21 cellular contexts compared by ENCODE assay signal in the genomic region with DNA sequence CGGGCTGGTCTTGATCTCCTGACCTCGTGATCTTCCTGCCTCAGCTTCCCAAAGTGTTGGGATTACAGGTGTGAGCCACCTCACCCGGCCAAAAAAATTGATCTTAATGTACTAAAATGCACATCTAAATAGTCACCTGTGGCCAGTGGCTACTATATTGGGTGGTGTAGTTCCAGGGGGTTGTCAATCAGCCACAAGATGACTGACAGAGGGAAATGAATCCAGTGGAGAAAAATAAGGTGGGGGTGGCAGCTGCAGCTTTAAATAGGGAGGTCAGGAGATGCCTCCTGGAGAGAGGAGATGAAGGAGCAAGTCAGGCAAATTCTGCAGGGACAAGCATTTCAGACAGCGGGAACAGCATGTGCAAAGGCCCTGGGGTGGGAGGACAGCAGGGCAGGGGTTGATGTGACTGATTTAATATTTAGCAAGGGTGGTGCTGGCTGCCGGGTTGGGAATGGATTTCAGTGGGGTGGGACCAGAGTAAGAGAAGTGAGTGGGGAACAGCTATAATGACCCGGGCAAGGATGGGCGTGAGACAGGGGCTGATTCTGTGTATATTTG. TPM values are rescaled to one million over a fixed set of nuclear protein-coding genes. Genes with fewer than 3 reads are reported as not detected.
DNase-seq lines count a peak whose midpoint lies in the region; ATAC-seq, FAIRE-seq and TF ChIP-seq lines count a peak whose summit lies in the region.
"Had no signal": no experiment of that assay in that cellular context is flagged by ENCODE, and none has a peak within 500 bp of the region (broad histone marks: within the 10 kb centered on the region; RNA-seq: fewer than 3 reads in every experiment).

No MANE protein-coding gene starts in this region.

- no peaks in the 10 kb centered on the region for H3K79me2 ChIP-seq in K562 (ENCODE audit: control insufficient read depth, insufficient read depth, low read length)

- no peak for TF ChIP-seq EP300 in K562 (IDR thresholded peaks at IDR 0.05; ENCODE audit: low read length)

- no peak for TF ChIP-seq CTCF in Calu3 (IDR thresholded peaks at IDR 0.05; ENCODE audit: unreplicated experiment)
- TF ChIP-seq CTCF in HEK293 (tag by site-specific recombination; IDR thresholded peaks at IDR 0.05) = no peak
- no peak for TF ChIP-seq CTCF in K562 (IDR thresholded peaks at IDR 0.05 in 2 of 3, conservative IDR thresholded peaks at IDR 0.05 in 1 of 3; ENCODE audit: insufficient read depth in 2 of 3, low read depth in 1 of 3, low read length in 3 of 3)
- TF ChIP-seq CTCF in coronary artery (IDR thresholded peaks at IDR 0.05) = no peak

- H3K4me2 ChIP-seq in K562 (ENCODE audit: insufficient read depth, low read length) = no peak overlapping the region

- peaks cover 12% of the 10 kb centered on the region for H3K27me3 Mint-ChIP-seq in Calu3 (ENCODE audit: unreplicated experiment)
- peaks cover 12 to 15% of the 10 kb centered on the region in 2 donors for H3K27me3 Mint-ChIP-seq in stimulated activated naive B cell treated with anti-CD40 and anti-IgM and Interleukin-4, amounts not matched to agents 10 μg/mL and 1 μg/mL and 100 μg/mL, for 72 hours
- H3K27me3 Mint-ChIP-seq: CD4-positive, CD25-positive, alpha-beta regulatory T cell had no signal

- no peak for ATAC-seq in K562
- no peak for ATAC-seq in stimulated activated naive B cell treated with anti-CD40 and anti-IgM and Interleukin-4, amounts not matched to agents 10 μg/mL and 1 μg/mL and 100 μg/mL, for 72 hours (replicated peaks)
- ATAC-seq: HCT116 had no signal

- no peak for TF ChIP-seq POLR2A in K562 (conservative IDR thresholded peaks at IDR 0.05)

- H3K4me1 ChIP-seq in HEK293 (ENCODE audit: control insufficient read depth, insufficient read depth, low read length) (no peaks in the 10 kb centered on the region), K562 (replicated peaks in 1 of 2; ENCODE audit: control insufficient read depth in 2 of 2, insufficient read depth in 2 of 2, low read length in 2 of 2) (peaks cover 0 to 14% of the 10 kb centered on the region in 2 experiments; a peak in 2 of 5 replicates)
- H3K4me1 ChIP-seq: BE2C had no signal

- no peaks in the 10 kb centered on the region for H3K9me3 Mint-ChIP-seq in Calu3 (ENCODE audit: low read depth, unreplicated experiment)
- H3K9me3 Mint-ChIP-seq in stimulated activated naive B cell treated with anti-CD40 and anti-IgM and Interleukin-4, amounts not matched to agents 10 μg/mL and 1 μg/mL and 100 μg/mL, for 72 hours = peaks cover 0 to 4% of the 10 kb centered on the region in 2 donors

- intact Hi-C loops in Calu3 (cut with micrococcal nuclease; ENCODE audit: unreplicated experiment) = no loop called here
- intact Hi-C loops in K562 (cut with micrococcal nuclease) = no loop called here

- no peak for FAIRE-seq in K562 (lab: Jason Lieb, UNC)
- FAIRE-seq: A204.1, D721Med, G401.6, GM12892, GM18507 had no signal

- POLR2A ChIA-PET in HEK293 (lab: Yijun Ruan, JAX) (no interaction called here), K562 (lab: Yijun Ruan, JAX) (interaction anchor here (0.6 to 1.1 kb wide), 3 partner anchors 17 to 67 kb away, joined by 3 read pairs; no protein-coding TSS in a partner anchor)

- 57% methylated on average over 7 of the region's 7 CpGs for WGBS in K562 (ENCODE audit: insufficient coverage, low coverage, missing lambda C conversion rate)

- H3K27ac Mint-ChIP-seq in Calu3 (ENCODE audit: unreplicated experiment) = peak overlapping the region; percentile 15
- peak overlapping the region; percentile 20 for H3K27ac Mint-ChIP-seq in stimulated activated naive B cell treated with anti-CD40 and anti-IgM and Interleukin-4, amounts not matched to agents 10 μg/mL and 1 μg/mL and 100 μg/mL, for 72 hours
- H3K27ac Mint-ChIP-seq: CD8-positive, alpha-beta memory T cell had no signal

- no peak overlapping the region for H2AFZ ChIP-seq in K562 (ENCODE audit: low read depth, low read length)

- no peaks in the 10 kb centered on the region; a peak in 1 of 3 replicates for H3K36me3 ChIP-seq in HEK293 (ENCODE audit: control insufficient read depth in 2 of 2, insufficient read depth in 1 of 2, low read length in 2 of 2)
- H3K36me3 ChIP-seq in K562 (ENCODE audit: control insufficient read depth, insufficient read depth, low read length) = no peaks in the 10 kb centered on the region
- H3K36me3 ChIP-seq: BE2C had no signal

- no peak for TF ChIP-seq RAD21 in K562 (CRISPR knock-in tag; conservative IDR thresholded peaks at IDR 0.05 in 1 of 2, IDR thresholded peaks at IDR 0.05 in 1 of 2)

- DNase-seq in Calu3 (no peak), K562 (ENCODE audit: extremely low read depth in 1 of 4, low spot score in 3 of 4) (peak in 1 of 4 experiments; percentile 3), coronary artery (ENCODE audit: low spot score) (no peak)
- no peak for DNase-seq in stimulated activated naive B cell treated with anti-CD40 and anti-IgM and Interleukin-4, amounts not matched to agents 10 μg/mL and 1 μg/mL and 100 μg/mL, for 72 hours
- DNase-seq in stimulated activated CD4-positive, alpha-beta T cell treated with anti-CD3 and anti-CD28 coated beads, Interleukin-15, amount 100 ng/mL, for 24 hours = no peak
- DNase-seq: ACHN; BE2C; C1 segment of cervical spinal cord; CD4-positive, CD25-positive, alpha-beta regulatory T cell; CD8-positive, alpha-beta memory T cell; COR-L47; GOT3; H7; KBM-7 had no signal

- H3K9me1 ChIP-seq in K562 (ENCODE audit: control insufficient read depth, insufficient read depth, low read length) = no peaks in the 10 kb centered on the region

- H3K27ac ChIP-seq in HEK293 (ENCODE audit: extremely low read depth, low read depth, low read length) (no peak overlapping the region), K562 (ENCODE audit: extremely low read depth, low read depth, low read length) (no peak overlapping the region), coronary artery (no peak overlapping the region)

- H3K9ac ChIP-seq in K562 (ENCODE audit: insufficient read depth in 1 of 2, low read depth in 2 of 2, low read length in 2 of 2) = no peak overlapping the region

- no peaks in the 10 kb centered on the region for H4K20me1 ChIP-seq in K562 (replicated peaks; ENCODE audit: control insufficient read depth, insufficient read depth, low read length)

- BruUV-seq in Calu3 (replicated peaks; lab: Mats Ljungman, UMichigan) (no TSS peak), K562 (replicated peaks; lab: Mats Ljungman, UMichigan) (no TSS peak)

- peaks cover 0 to 4% of the 10 kb centered on the region in 2 experiments; a peak in 2 of 5 replicates for H3K27me3 ChIP-seq in K562 (ENCODE audit: control insufficient read depth in 2 of 2, insufficient read depth in 2 of 2, low read length in 2 of 2)
- H3K27me3 ChIP-seq: BE2C had no signal

- H3K4me1 Mint-ChIP-seq in Calu3 (ENCODE audit: low read depth, unreplicated experiment) = no peaks in the 10 kb centered on the region
- H3K4me1 Mint-ChIP-seq in stimulated activated naive B cell treated with anti-CD40 and anti-IgM and Interleukin-4, amounts not matched to agents 10 μg/mL and 1 μg/mL and 100 μg/mL, for 72 hours = peaks cover 0 to 3% of the 10 kb centered on the region in 2 donors
- H3K4me1 Mint-ChIP-seq: CD4-positive, CD25-positive, alpha-beta regulatory T cell; CD8-positive, alpha-beta memory T cell had no signal

- in situ Hi-C loops in K562 (cut with MboI) = no loop called here

- H3K4me3 Mint-ChIP-seq in Calu3 (ENCODE audit: low read depth, unreplicated experiment) = no peak overlapping the region
- no peak overlapping the region for H3K4me3 Mint-ChIP-seq in stimulated activated naive B cell treated with anti-CD40 and anti-IgM and Interleukin-4, amounts not matched to agents 10 μg/mL and 1 μg/mL and 100 μg/mL, for 72 hours
- H3K4me3 Mint-ChIP-seq: CD8-positive, alpha-beta memory T cell had no signal

- CTCF ChIA-PET in Calu3 (lab: Charles Lee) (no interaction called here), HEK293 (lab: Yijun Ruan, JAX) (interaction anchor here (0.6 to 0.7 kb wide), 3 partner anchors 11 to 18 kb away, joined by 3 read pairs; no protein-coding TSS in a partner anchor), K562 (lab: Yijun Ruan, JAX; ENCODE audit: low intra/inter-chr PET ratio) (no interaction called here)

- no peak overlapping the region for H3K4me3 ChIP-seq in HEK293 (ENCODE audit: low read depth, low read length)
- H3K4me3 ChIP-seq in K562 = no peak overlapping the region
- H3K4me3 ChIP-seq in coronary artery = no peak overlapping the region

- H3K9me3 ChIP-seq in HEK293 (ENCODE audit: control insufficient read depth, insufficient read depth, low read depth, low read length) = no peaks in the 10 kb centered on the region
- no peaks in the 10 kb centered on the region; the same call in 1 of the 2 replicates for H3K9me3 ChIP-seq in K562 (replicated peaks; ENCODE audit: control insufficient read depth, insufficient read depth, low read depth, low read length)

- H3K36me3 Mint-ChIP-seq in Calu3 (ENCODE audit: insufficient read depth, unreplicated experiment) = peaks cover 9% of the 10 kb centered on the region
- H3K36me3 Mint-ChIP-seq in stimulated activated naive B cell treated with anti-CD40 and anti-IgM and Interleukin-4, amounts not matched to agents 10 μg/mL and 1 μg/mL and 100 μg/mL, for 72 hours = peaks cover 8 to 11% of the 10 kb centered on the region in 2 donors
- H3K36me3 Mint-ChIP-seq: CD4-positive, CD25-positive, alpha-beta regulatory T cell; CD8-positive, alpha-beta memory T cell had no signal

RNA-seq across cellular contexts. Expression of a gene that starts 18.0 kb away (rescaled TPM):
- total RNA-seq in Calu3 (2022) = 75.8 and 81.8 TPM in 2 replicates
- total RNA-seq in K562 (2011; cell fraction: chromatin; rRNA removed; ENCODE audit: low replicate concordance) = 33.4 and 83.5 TPM in 2 replicates
- 50.0 and 67.9 TPM in 2 replicates for total RNA-seq in K562 (2011; cell fraction: nucleolus; rRNA removed)
- total RNA-seq in K562 (2011; cell fraction: nucleoplasm; rRNA removed) = 30.1 and 33.7 TPM in 2 replicates
- total RNA-seq in K562 (2014; rRNA removed) = 112 and 140 TPM in 2 replicates
- total RNA-seq in K562 (2014; rRNA removed; fragmentation: Illumina TruSeq; extraction: Trizol) = 13.8 and 18.7 TPM in 2 replicates
- total RNA-seq in K562 (2015; rRNA removed; fragmentation: Illumina TruSeq; extraction: Trizol) = 81.1 and 90.4 TPM in 2 replicates
- total RNA-seq in K562 (2021) = 215 and 235 TPM in 2 replicates
- 35.0 and 50.3 TPM in 2 replicates for polyA plus RNA-seq in K562 (2011; rRNA removed)
- polyA plus RNA-seq in K562 (2011; cell fraction: cytosol; rRNA removed) = 77.5 and 236 TPM in 2 replicates
- polyA plus RNA-seq in K562 (2011; cell fraction: nucleus; rRNA removed) = 41.8 and 63.1 TPM in 2 replicates
- 83.8 and 112 TPM in 2 replicates for polyA plus RNA-seq in K562 (2012)
- 20.3 and 68.0 TPM in 2 replicates for polyA plus RNA-seq in K562 (2014; fragmentation: Illumina TruSeq; extraction: Trizol)
- 10 to 100 TPM; 17.6 to 71.8 TPM for polyA plus RNA-seq in K562 (2014; fragmentation: Nextera tagmentation; extraction: Ambion mirVana)
- 105 and 132 TPM in 2 replicates for polyA plus RNA-seq in K562 (2014; rRNA removed)
- polyA minus RNA-seq in K562 (2011; rRNA and poly(A)+ RNA removed) = 4.1 and 9.6 TPM in 2 replicates
- polyA minus RNA-seq in K562 (2011; cell fraction: cytosol; rRNA and poly(A)+ RNA removed) = 27.2 and 34.0 TPM in 2 replicates
- polyA minus RNA-seq in K562 (2011; cell fraction: nucleus; rRNA and poly(A)+ RNA removed) = 18.0 and 20.1 TPM in 2 replicates

RNA-seq across cellular contexts. Expression of a gene that starts 47.3 kb away (rescaled TPM):
- total RNA-seq in Calu3 (2022) (88.0 and 109 TPM in 2 replicates), K562 (2014; rRNA removed) (133 and 141 TPM in 2 replicates), K562 (2014; rRNA removed; fragmentation: Illumina TruSeq; extraction: Trizol) (46.8 and 52.9 TPM in 2 replicates), K562 (2015; rRNA removed; fragmentation: Illumina TruSeq; extraction: Trizol) (105 and 106 TPM in 2 replicates), K562 (2021) (98.3 and 123 TPM in 2 replicates)
- total RNA-seq in K562 (2011; cell fraction: chromatin; rRNA removed; ENCODE audit: low replicate concordance) = 40.1 and 85.1 TPM in 2 replicates
- total RNA-seq in K562 (2011; cell fraction: nucleolus; rRNA removed) = 40.9 and 42.2 TPM in 2 replicates
- 35.7 and 48.3 TPM in 2 replicates for total RNA-seq in K562 (2011; cell fraction: nucleoplasm; rRNA removed)
- polyA plus RNA-seq in K562 (2011; rRNA removed) (90.3 and 94.7 TPM in 2 replicates), K562 (2014; fragmentation: Illumina TruSeq; extraction: Trizol) (117 and 161 TPM in 2 replicates), K562 (2014; fragmentation: Nextera tagmentation; extraction: Ambion mirVana) (under 1 TPM; 0.48 to 0.71 TPM), K562 (2014; rRNA removed) (94.5 and 105 TPM in 2 replicates)
- 191 and 212 TPM in 2 replicates for polyA plus RNA-seq in K562 (2011; cell fraction: cytosol; rRNA removed)
- 59.1 and 76.5 TPM in 2 replicates for polyA plus RNA-seq in K562 (2011; cell fraction: nucleus; rRNA removed)
- 58.8 and 94.2 TPM in 2 replicates for polyA plus RNA-seq in K562 (2012)
- 57.4 and 85.2 TPM in 2 replicates for polyA minus RNA-seq in K562 (2011; rRNA and poly(A)+ RNA removed)
- 48.5 and 69.4 TPM in 2 replicates for polyA minus RNA-seq in K562 (2011; cell fraction: cytosol; rRNA and poly(A)+ RNA removed)
- polyA minus RNA-seq in K562 (2011; cell fraction: nucleus; rRNA and poly(A)+ RNA removed) = 10.8 and 13.6 TPM in 2 replicates

RNA-seq across cellular contexts. Expression of a gene that starts 49.4 kb away (rescaled TPM):
- total RNA-seq in Calu3 (2022) (not detected in 2 replicates), K562 (2014; rRNA removed) (not detected in 2 replicates), K562 (2014; rRNA removed; fragmentation: Illumina TruSeq; extraction: Trizol) (not detected in 2 replicates), K562 (2015; rRNA removed; fragmentation: Illumina TruSeq; extraction: Trizol) (not detected in 2 replicates), K562 (2021) (0.11 TPM in 1 of 2 replicates, not detected in the other)
- 1.7 TPM in 1 of 2 replicates, not detected in the other for total RNA-seq in K562 (2011; cell fraction: chromatin; rRNA removed; ENCODE audit: low replicate concordance)
- 0.33 and 0.66 TPM in 2 replicates for total RNA-seq in K562 (2011; cell fraction: nucleolus; rRNA removed)
- 0.15 TPM in 1 of 2 replicates, not detected in the other for total RNA-seq in K562 (2011; cell fraction: nucleoplasm; rRNA removed)
- polyA plus RNA-seq in K562 (2011; rRNA removed) (0.01 TPM in 1 of 2 replicates, not detected in the other), K562 (2014; fragmentation: Illumina TruSeq; extraction: Trizol) (not detected in 2 replicates), K562 (2014; fragmentation: Nextera tagmentation; extraction: Ambion mirVana) (not detected), K562 (2014; rRNA removed) (0.03 TPM in 1 of 2 replicates, not detected in the other)
- 0.03 TPM in 1 of 2 replicates, not detected in the other for polyA plus RNA-seq in K562 (2011; cell fraction: cytosol; rRNA removed)
- polyA plus RNA-seq in K562 (2011; cell fraction: nucleus; rRNA removed) = 0.04 and 0.24 TPM in 2 replicates
- 0.34 and 2.1 TPM in 2 replicates for polyA plus RNA-seq in K562 (2012)
- polyA minus RNA-seq in K562 (2011; rRNA and poly(A)+ RNA removed) = not detected in 2 replicates
- not detected in 2 replicates for polyA minus RNA-seq in K562 (2011; cell fraction: cytosol; rRNA and poly(A)+ RNA removed)
- polyA minus RNA-seq in K562 (2011; cell fraction: nucleus; rRNA and poly(A)+ RNA removed) = 0.11 TPM in 1 of 2 replicates, not detected in the other
- total RNA-seq: CD8-positive, alpha-beta memory T cell; H7 had no signal
- polyA plus RNA-seq: CD4-positive, CD25-positive, alpha-beta regulatory T cell; CD8-positive, alpha-beta memory T cell had no signal
